Comparison of ENCODE assay signal across 32 cellular contexts in the genomic region with DNA sequence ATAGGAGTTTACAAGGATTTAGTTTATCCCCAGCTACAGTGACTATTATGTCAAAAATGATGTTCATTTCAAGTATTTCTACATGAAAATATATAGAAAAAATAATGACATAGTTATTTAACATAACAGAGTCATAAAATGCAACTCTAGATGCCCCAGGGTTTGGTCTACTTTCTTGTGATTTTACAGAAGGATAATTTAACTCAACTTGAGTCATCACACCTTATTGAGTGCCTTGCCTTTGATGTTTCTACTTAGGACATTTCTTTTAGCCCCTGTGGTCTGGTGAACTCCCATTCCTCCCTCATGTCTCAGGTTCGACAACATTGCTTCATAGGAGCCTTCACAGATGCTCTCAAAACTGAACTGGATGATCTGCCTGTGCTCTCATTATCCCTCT. TPM values are rescaled to one million over a fixed set of nuclear protein-coding genes. Genes with fewer than 3 reads are reported as not detected.
"Had no signal": no experiment of that assay in that cellular context is flagged by ENCODE, and none has a peak within 500 bp of the region (broad histone marks: within the 10 kb centered on the region; RNA-seq: fewer than 3 reads in every experiment).

No MANE protein-coding gene starts in this region.

- H3K4me3 Mint-ChIP-seq: endodermal cell; memory B cell; natural killer cell; stimulated activated memory B cell treated with anti-CD40 and anti-IgM and Interleukin-4, amounts not matched to agents 10 μg/mL and 1 μg/mL and 100 μg/mL, for 72 hours had no signal

- H3K27me3 ChIP-seq: pancreas, testis, uterus had no signal

- H3K4me1 Mint-ChIP-seq: memory B cell; natural killer cell; stimulated activated memory B cell treated with anti-CD40 and anti-IgM and Interleukin-4, amounts not matched to agents 10 μg/mL and 1 μg/mL and 100 μg/mL, for 72 hours had no signal

- H3K9me3 Mint-ChIP-seq: endodermal cell; memory B cell; natural killer cell; stimulated activated memory B cell treated with anti-CD40 and anti-IgM and Interleukin-4, amounts not matched to agents 10 μg/mL and 1 μg/mL and 100 μg/mL, for 72 hours had no signal

- H3K27me3 Mint-ChIP-seq: progenitor cell of endocrine pancreas had no signal

- H3K27ac Mint-ChIP-seq: endodermal cell; memory B cell; natural killer cell; progenitor cell of endocrine pancreas; stimulated activated memory B cell treated with anti-CD40 and anti-IgM and Interleukin-4, amounts not matched to agents 10 μg/mL and 1 μg/mL and 100 μg/mL, for 72 hours had no signal

- H3K9me3 ChIP-seq: gastrocnemius medialis, pancreas, sigmoid colon, spleen, testis, tibial artery, upper lobe of right lung, uterus had no signal

- H3K36me3 ChIP-seq: gastrocnemius medialis, pancreas, sigmoid colon, spleen, tibial artery, upper lobe of right lung, uterus had no signal

- ATAC-seq: esophagus mucosa; gastrocnemius medialis; left lobe of liver; natural killer cell; pancreas; right cardiac atrium; stimulated activated memory B cell treated with anti-CD40 and anti-IgM and Interleukin-4, amounts not matched to agents 10 μg/mL and 1 μg/mL and 100 μg/mL, for 72 hours; stimulated activated naive CD8-positive, alpha-beta T cell treated with anti-CD3 and anti-CD28 coated beads, Interleukin-15, Interleukin-2, amounts not matched to agents 100 U/mL and 50 U/mL, for 24 hours; upper lobe of right lung had no signal

- H3K4me1 ChIP-seq: gastrocnemius medialis, pancreas, sigmoid colon, spleen, testis, tibial artery, upper lobe of right lung, uterus had no signal

- H3K36me3 Mint-ChIP-seq: memory B cell; natural killer cell; stimulated activated memory B cell treated with anti-CD40 and anti-IgM and Interleukin-4, amounts not matched to agents 10 μg/mL and 1 μg/mL and 100 μg/mL, for 72 hours had no signal

- DNase-seq: dorsolateral prefrontal cortex; effector CD8-positive, alpha-beta T cell; endodermal cell; foreskin fibroblast; gastrocnemius medialis; head of caudate nucleus; kidney; natural killer cell; pancreas; right cardiac atrium; sigmoid colon; spleen; stimulated activated CD4-positive, alpha-beta T cell treated with anti-CD3 and anti-CD28 coated beads, Interleukin-4, amount 100 ng/mL, for 4 hours; stimulated activated naive CD8-positive, alpha-beta T cell treated with anti-CD3 and anti-CD28 coated beads, Interleukin-15, Interleukin-2, amounts not matched to agents 100 U/mL and 50 U/mL, for 24 hours; substantia nigra; testis; tibial artery; upper lobe of right lung; uterus had no signal

- H3K27ac ChIP-seq: dorsolateral prefrontal cortex, epithelial cell of prostate, gastrocnemius medialis, pancreas, sigmoid colon, spleen, testis, tibial artery, upper lobe of right lung, uterus had no signal

- H3K4me3 ChIP-seq: dorsolateral prefrontal cortex, gastrocnemius medialis, lung, pancreas, sigmoid colon, spleen, testis, tibial artery, upper lobe of right lung, uterus had no signal

RNA-seq across cellular contexts. Expression of a gene that starts 2.0 kb away (rescaled TPM):
- total RNA-seq: dorsolateral prefrontal cortex, endodermal cell, glomerular endothelial cell, kidney, liver, mononuclear cell, natural killer cell, omental fat pad, progenitor cell of endocrine pancreas, right cardiac atrium, skeletal muscle tissue, spleen, testis, upper lobe of right lung had no signal
- polyA plus RNA-seq: liver, neural cell had no signal

RNA-seq across cellular contexts. Expression of a gene that starts 16.0 kb away (rescaled TPM):
- total RNA-seq: endodermal cell, esophagus mucosa, gastrocnemius medialis, glomerular endothelial cell, kidney, left lobe of liver, liver, lung, mononuclear cell, natural killer cell, omental fat pad, pancreas, progenitor cell of endocrine pancreas, right cardiac atrium, sigmoid colon, skeletal muscle tissue, spleen, upper lobe of right lung, uterus had no signal
- polyA plus RNA-seq: liver, lung, neural cell, pancreas, right cardiac atrium, spleen had no signal

RNA-seq across cellular contexts. Expression of a gene that starts 54.4 kb away (rescaled TPM):
- total RNA-seq: endodermal cell, glomerular endothelial cell, right cardiac atrium had no signal
- polyA plus RNA-seq: right cardiac atrium had no signal
